Comparison of ENCODE assay signal across 1 cellular context in genomic region chr1:230977781-230978490, GRCh38.
TF ChIP-seq lines count a peak whose summit lies in the region.

No MANE protein-coding gene starts in this region.

TF ChIP-seq in H1, 55 proteins besides CTCF, POLR2A, EP300 and RAD21 (continued from another document):
- TF ChIP-seq BACH1 (IDR thresholded peaks at IDR 0.05; ENCODE audit: low read length) = no peak
- no peak for TF ChIP-seq KDM4A (IDR thresholded peaks at IDR 0.05; ENCODE audit: low read depth, low read length, severe bottlenecking)
- no peak for TF ChIP-seq JUN (IDR thresholded peaks at IDR 0.05; ENCODE audit: low read depth, low read length)
- peak in 1 of 2 experiments; percentile 41; a peak in 1 of 4 replicates for TF ChIP-seq SIN3A (conservative IDR thresholded peaks at IDR 0.05 in 1 of 2, IDR thresholded peaks at IDR 0.05 in 1 of 2; ENCODE audit: low read depth in 1 of 2, low read length in 2 of 2)
- peak; percentile 45; the same call in 1 of the 2 replicates for TF ChIP-seq RBBP5 (IDR thresholded peaks at IDR 0.05; ENCODE audit: borderline replicate concordance, low read depth, low read length)
